Comparison of ENCODE assay signal across 8 cellular contexts in the genomic region with DNA sequence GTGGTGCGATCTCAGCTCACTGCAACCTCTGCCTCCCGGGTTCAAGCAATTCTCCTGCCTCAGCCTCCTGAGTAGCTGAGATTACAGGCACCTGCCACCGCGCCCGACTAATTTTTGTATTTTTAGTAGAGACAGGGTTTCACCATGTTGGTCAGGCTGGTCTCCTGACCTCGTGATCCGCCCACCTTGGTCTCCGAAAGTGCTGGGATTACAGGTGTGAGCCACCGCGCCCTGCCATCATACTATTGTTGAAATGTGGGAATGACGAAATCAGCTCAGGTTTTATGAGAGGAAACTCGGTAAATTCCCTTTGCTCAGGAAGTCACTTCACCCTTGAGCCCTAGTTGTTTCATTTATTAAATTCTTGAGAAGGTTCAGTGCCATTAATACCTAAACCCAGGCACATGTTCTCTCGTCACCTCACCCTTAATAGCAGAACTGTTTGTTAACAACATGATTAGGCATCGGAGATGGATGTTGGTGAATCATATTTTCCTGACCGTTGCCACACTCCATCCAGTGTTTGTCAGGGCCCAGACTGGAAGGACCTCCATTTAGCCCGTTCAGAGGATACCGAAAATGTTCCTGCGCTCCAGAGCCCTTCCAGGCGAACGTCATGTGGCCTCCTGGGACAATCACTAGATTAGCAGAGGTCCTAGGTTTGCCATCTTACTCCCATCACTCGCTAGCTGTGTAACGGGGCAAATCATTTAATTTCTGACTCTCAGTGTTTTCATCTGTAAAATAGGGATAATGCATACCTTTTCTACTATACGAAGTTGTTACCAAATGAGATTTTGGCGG. TPM values are rescaled to one million over a fixed set of nuclear protein-coding genes. Genes with fewer than 3 reads are reported as not detected.
DNase-seq lines count a peak whose midpoint lies in the region; ATAC-seq lines count a peak whose summit lies in the region.

No MANE protein-coding gene starts in this region.

- H3K9ac ChIP-seq in SK-N-MC (ENCODE audit: insufficient read length) (no peak overlapping the region), mesenchymal stem cell (ENCODE audit: low read length) (peak overlapping the region; percentile 49)

- H3K9me3 ChIP-seq in SK-N-MC (ENCODE audit: low read depth, low read length) (no peaks in the 10 kb centered on the region), mesenchymal stem cell (ENCODE audit: control insufficient read depth, low read length) (no peaks in the 10 kb centered on the region)

- H3K79me1 ChIP-seq in mesenchymal stem cell (replicated peaks; ENCODE audit: low read length, poor library complexity, severe bottlenecking), result peaks cover 30% of the 10 kb centered on the region

- no peak overlapping the region for H3K4me3 ChIP-seq in SK-N-MC
- H3K4me3 ChIP-seq in mesenchymal stem cell (ENCODE audit: insufficient read depth in 1 of 2, low read depth in 1 of 2, low read length in 2 of 2), result peak overlapping the region in 1 of 2 experiments; percentile 10

- no peak overlapping the region for H3K4ac ChIP-seq in mesenchymal stem cell (ENCODE audit: low read depth in 1 of 2, low read length in 2 of 2)

- H3K4me2 ChIP-seq in mesenchymal stem cell (ENCODE audit: low read length, poor library complexity, severe bottlenecking), result no peak overlapping the region

- H3K23ac ChIP-seq in mesenchymal stem cell (ENCODE audit: low read length in 2 of 2), result no peak overlapping the region

- H2AFZ ChIP-seq in mesenchymal stem cell (ENCODE audit: low read depth, low read length), result no peak overlapping the region

- H3K18ac ChIP-seq in mesenchymal stem cell (ENCODE audit: low read depth in 1 of 2, low read length in 2 of 2), result no peak overlapping the region

- no peak overlapping the region for H2BK15ac ChIP-seq in mesenchymal stem cell (ENCODE audit: low read depth, poor library complexity, severe bottlenecking)

- H2BK120ac ChIP-seq in mesenchymal stem cell (ENCODE audit: low read depth, low read length), result no peak overlapping the region

- peak overlapping the region; percentile 88 for H3K27ac ChIP-seq in SK-N-MC
- H3K27ac ChIP-seq in mesenchymal stem cell (ENCODE audit: low read length, poor library complexity, severe bottlenecking), result no peak overlapping the region

- no peak overlapping the region for H4K8ac ChIP-seq in mesenchymal stem cell (ENCODE audit: low read length)

- H3K36me3 ChIP-seq in SK-N-MC (ENCODE audit: insufficient read depth, low read length), result peaks cover 14% of the 10 kb centered on the region
- H3K36me3 ChIP-seq in mesenchymal stem cell (ENCODE audit: control insufficient read depth in 1 of 2, insufficient read depth in 2 of 2, low read depth in 1 of 2, low read length in 2 of 2), result peaks cover 9 to 40% of the 10 kb centered on the region in 2 experiments

- peak overlapping the region in 1 of 2 experiments; percentile 13 for H2BK12ac ChIP-seq in mesenchymal stem cell (ENCODE audit: low read length in 2 of 2)

- no peak overlapping the region for H3K14ac ChIP-seq in mesenchymal stem cell (ENCODE audit: low read length in 2 of 2)

- H4K91ac ChIP-seq in mesenchymal stem cell (ENCODE audit: low read length), result no peak overlapping the region

- no peaks in the 10 kb centered on the region for H3K27me3 ChIP-seq in mesenchymal stem cell (ENCODE audit: control insufficient read depth in 1 of 2, insufficient read depth in 1 of 2, low read length in 2 of 2)

- ATAC-seq in GM18858 (IDR thresholded peaks at IDR 0.05; ENCODE audit: unreplicated experiment) (peak; percentile 41), GM21825 (IDR thresholded peaks at IDR 0.05; ENCODE audit: unreplicated experiment) (peak; percentile 54)

- H2BK5ac ChIP-seq in mesenchymal stem cell (ENCODE audit: low read depth, low read length, poor library complexity, severe bottlenecking), result no peak overlapping the region

- WGBS in mesenchymal stem cell, result 98% methylated on average over 20 of the region's 24 CpGs

- no peak for DNase-seq in SK-N-MC (ENCODE audit: low read depth, low spot score)
- DNase-seq in mesenchymal stem cell, result no peak
- DNase-seq in SKM-1 (lab: John Stamatoyannopoulos, UW; ENCODE audit: unreplicated experiment), result no peak
- no peak for DNase-seq in NCI-H187 (lab: John Stamatoyannopoulos, UW)
- DNase-seq in NCI-H526 treated with DMSO at 0.1 percent for 48 hours (lab: John Stamatoyannopoulos, UW), result no peak
- DNase-seq in UCSD-AML1 (lab: John Stamatoyannopoulos, UW; ENCODE audit: unreplicated experiment), result no peak

- peak overlapping the region; percentile 10 for H2AK5ac ChIP-seq in mesenchymal stem cell (ENCODE audit: low read length, severe bottlenecking)

- peaks cover 4% of the 10 kb centered on the region for H3K4me1 ChIP-seq in mesenchymal stem cell (ENCODE audit: control insufficient read depth, insufficient read depth, low read depth, low read length)

RNA-seq across cellular contexts. Expression of a gene that starts 20.0 kb away (rescaled TPM):
- polyA plus RNA-seq in mesenchymal stem cell (2013, experiment 1 of 2), result 10.4 TPM
- 9.7 TPM for polyA plus RNA-seq in mesenchymal stem cell (2013, experiment 2 of 2)

RNA-seq across cellular contexts. Expression of a gene that starts 52.5 kb away (rescaled TPM):
- 462 TPM for polyA plus RNA-seq in mesenchymal stem cell (2013, experiment 1 of 2)
- 468 TPM for polyA plus RNA-seq in mesenchymal stem cell (2013, experiment 2 of 2)
